Comparison of ENCODE assay signal across 20 cellular contexts in the genomic region with DNA sequence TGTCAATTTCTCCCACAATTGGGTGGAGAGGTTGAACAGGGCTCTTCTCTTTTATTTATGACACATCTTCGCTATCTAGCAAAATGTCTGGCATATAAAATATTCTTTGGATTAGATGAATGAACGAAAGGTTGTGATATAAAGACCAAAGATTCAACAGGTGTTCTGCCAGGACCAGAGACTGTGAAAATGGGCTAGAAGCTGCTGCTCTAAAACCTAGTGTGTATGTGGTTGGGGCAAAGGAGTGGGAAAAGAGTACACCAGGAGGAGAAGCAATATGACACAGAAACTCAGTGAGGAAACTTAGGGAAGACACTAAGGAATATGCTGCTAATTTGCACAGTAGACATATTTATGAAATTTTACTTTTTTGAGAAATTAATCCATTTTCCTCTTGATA.
DNase-seq lines count a peak whose midpoint lies in the region; ATAC-seq, FAIRE-seq and TF ChIP-seq lines count a peak whose summit lies in the region.
"Had no signal": no experiment of that assay in that cellular context is flagged by ENCODE, and none has a peak within 500 bp of the region (broad histone marks: within the 10 kb centered on the region; RNA-seq: fewer than 3 reads in every experiment).

No MANE protein-coding gene starts in this region.

- H3K27me3 ChIP-seq in K562 (ENCODE audit: control insufficient read depth in 2 of 2, insufficient read depth in 2 of 2, low read length in 2 of 2) (no peaks in the 10 kb centered on the region), BE2C (no peaks in the 10 kb centered on the region)
- H3K27me3 ChIP-seq: BLaER1 had no signal

- DNase-seq in activated naive CD4-positive, alpha-beta T cell treated with anti-CD3 and anti-CD28 coated beads, Interleukin-2, amount 50 U/mL, for 16 hours: no peak
- DNase-seq in K562 (ENCODE audit: extremely low read depth in 1 of 4, low spot score in 3 of 4) (no peak), BE2C (no peak), SKM-1 (lab: John Stamatoyannopoulos, UW; ENCODE audit: unreplicated experiment) (no peak)
- DNase-seq: 8988T; Caco-2; CD4-positive, CD25-positive, alpha-beta regulatory T cell; CD8-positive, alpha-beta T cell; DMS153; DND-41; GOT3 had no signal

- H3K9me3 Mint-ChIP-seq in activated naive CD4-positive, alpha-beta T cell treated with anti-CD3 and anti-CD28 coated beads, Interleukin-2, amount 50 U/mL, for 24 hours: no peaks in the 10 kb centered on the region
- H3K9me3 Mint-ChIP-seq: CD8-positive, alpha-beta T cell had no signal

- H3K4me1 Mint-ChIP-seq in activated naive CD4-positive, alpha-beta T cell treated with anti-CD3 and anti-CD28 coated beads, Interleukin-2, amount 50 U/mL, for 24 hours: peaks cover 41% of the 10 kb centered on the region

- no peak overlapping the region for H3K4me2 ChIP-seq in K562 (ENCODE audit: insufficient read depth, low read length)
- H3K4me2 ChIP-seq: BLaER1 had no signal

- H3K36me3 Mint-ChIP-seq in activated naive CD4-positive, alpha-beta T cell treated with anti-CD3 and anti-CD28 coated beads, Interleukin-2, amount 50 U/mL, for 24 hours: no peaks in the 10 kb centered on the region
- H3K36me3 Mint-ChIP-seq: CD4-positive, CD25-positive, alpha-beta regulatory T cell; CD8-positive, alpha-beta T cell had no signal

- ATAC-seq in K562 (no peak), HG03196 (IDR thresholded peaks at IDR 0.05; ENCODE audit: unreplicated experiment) (no peak)
- ATAC-seq: CD8-positive, alpha-beta T cell had no signal

- intact Hi-C loops in K562 (cut with micrococcal nuclease): no loop called here

- TF ChIP-seq CTCF in HEK293 (tag by site-specific recombination; IDR thresholded peaks at IDR 0.05): no peak
- TF ChIP-seq CTCF in K562 (IDR thresholded peaks at IDR 0.05 in 2 of 3, conservative IDR thresholded peaks at IDR 0.05 in 1 of 3; ENCODE audit: insufficient read depth in 2 of 3, low read depth in 1 of 3, low read length in 3 of 3): no peak
- no peak for TF ChIP-seq CTCF in BE2C (IDR thresholded peaks at IDR 0.05; ENCODE audit: low read depth, low read length)

- in situ Hi-C loops in K562 (cut with MboI): loop anchor here (25.0 kb wide), 1 partner anchor 544 kb away; no protein-coding TSS in a partner anchor

- TF ChIP-seq RAD21 in K562 (CRISPR knock-in tag; conservative IDR thresholded peaks at IDR 0.05 in 1 of 2, IDR thresholded peaks at IDR 0.05 in 1 of 2): no peak

- FAIRE-seq in K562 (lab: Jason Lieb, UNC): no peak
- FAIRE-seq: G401.6, GM12892, H54 had no signal

- no peaks in the 10 kb centered on the region for H4K20me1 ChIP-seq in K562 (replicated peaks; ENCODE audit: control insufficient read depth, insufficient read depth, low read length)
- H4K20me1 ChIP-seq: BLaER1 had no signal

- TF ChIP-seq EP300 in K562 (IDR thresholded peaks at IDR 0.05; ENCODE audit: low read length): no peak

- CTCF ChIA-PET in HEK293 (lab: Yijun Ruan, JAX): interaction anchor here (0.7 to 1.3 kb wide), 2 partner anchors 8 kb away, joined by 4 to 5 read pairs; no protein-coding TSS in a partner anchor
- CTCF ChIA-PET in K562 (lab: Yijun Ruan, JAX; ENCODE audit: low intra/inter-chr PET ratio): interaction anchor here (0.6 kb wide), 1 partner anchor 102 kb away, joined by 3 read pairs; a partner anchor contains a TSS

- H3K9me3 ChIP-seq in HEK293 (ENCODE audit: control insufficient read depth, insufficient read depth, low read depth, low read length) (no peaks in the 10 kb centered on the region), K562 (replicated peaks; ENCODE audit: control insufficient read depth, insufficient read depth, low read depth, low read length) (no peaks in the 10 kb centered on the region), BE2C (no peaks in the 10 kb centered on the region)
- H3K9me3 ChIP-seq: BLaER1, Caco-2, HAP-1 had no signal

- no peak overlapping the region for H3K4me3 ChIP-seq in HEK293 (ENCODE audit: low read depth, low read length)
- H3K4me3 ChIP-seq in K562: no peak overlapping the region
- no peak overlapping the region for H3K4me3 ChIP-seq in BE2C (ENCODE audit: low read depth, low read length)
- H3K4me3 ChIP-seq: BLaER1, HAP-1 had no signal

- POLR2A ChIA-PET in HEK293 (lab: Yijun Ruan, JAX): no interaction called here
- POLR2A ChIA-PET in K562 (lab: Yijun Ruan, JAX): no interaction called here

- no TSS peak for BruUV-seq in K562 (replicated peaks; lab: Mats Ljungman, UMichigan)

- no peak for TF ChIP-seq POLR2A in K562 (conservative IDR thresholded peaks at IDR 0.05)

- H2AFZ ChIP-seq in K562 (ENCODE audit: low read depth, low read length): no peak overlapping the region

- no peaks in the 10 kb centered on the region for H3K36me3 ChIP-seq in HEK293 (ENCODE audit: control insufficient read depth in 2 of 2, insufficient read depth in 1 of 2, low read length in 2 of 2)
- H3K36me3 ChIP-seq in K562 (ENCODE audit: control insufficient read depth, insufficient read depth, low read length): no peaks in the 10 kb centered on the region
- H3K36me3 ChIP-seq in BE2C: no peaks in the 10 kb centered on the region
- H3K36me3 ChIP-seq: BLaER1, HAP-1 had no signal

- WGBS in K562 (ENCODE audit: insufficient coverage, low coverage, missing lambda C conversion rate): 77% methylated on average over 2 of the region's 2 CpGs

- H3K79me2 ChIP-seq in K562 (ENCODE audit: control insufficient read depth, insufficient read depth, low read length): no peaks in the 10 kb centered on the region

- H3K27me3 Mint-ChIP-seq in activated naive CD4-positive, alpha-beta T cell treated with anti-CD3 and anti-CD28 coated beads, Interleukin-2, amount 50 U/mL, for 24 hours: no peaks in the 10 kb centered on the region
- H3K27me3 Mint-ChIP-seq: CD4-positive, CD25-positive, alpha-beta regulatory T cell had no signal

- no peak overlapping the region for H3K27ac ChIP-seq in HEK293 (ENCODE audit: extremely low read depth, low read depth, low read length)
- no peak overlapping the region for H3K27ac ChIP-seq in K562 (ENCODE audit: extremely low read depth, low read depth, low read length)
- H3K27ac ChIP-seq: BLaER1, C4-2B had no signal

- H3K9ac ChIP-seq in K562 (ENCODE audit: insufficient read depth in 1 of 2, low read depth in 2 of 2, low read length in 2 of 2): no peak overlapping the region
- H3K9ac ChIP-seq: BLaER1 had no signal

- peak overlapping the region; percentile 59 for H3K27ac Mint-ChIP-seq in activated naive CD4-positive, alpha-beta T cell treated with anti-CD3 and anti-CD28 coated beads, Interleukin-2, amount 50 U/mL, for 24 hours
- H3K27ac Mint-ChIP-seq: CD4-positive, CD25-positive, alpha-beta regulatory T cell; CD8-positive, alpha-beta T cell had no signal

- H3K9me1 ChIP-seq in K562 (ENCODE audit: control insufficient read depth, insufficient read depth, low read length): no peaks in the 10 kb centered on the region

- H3K4me3 Mint-ChIP-seq in activated naive CD4-positive, alpha-beta T cell treated with anti-CD3 and anti-CD28 coated beads, Interleukin-2, amount 50 U/mL, for 24 hours: no peak overlapping the region
- H3K4me3 Mint-ChIP-seq: CD8-positive, alpha-beta T cell had no signal

- H3K4me1 ChIP-seq in HEK293 (ENCODE audit: control insufficient read depth, insufficient read depth, low read length) (no peaks in the 10 kb centered on the region; the same call in 1 of the 2 replicates), K562 (replicated peaks in 1 of 2; ENCODE audit: control insufficient read depth in 2 of 2, insufficient read depth in 2 of 2, low read length in 2 of 2) (peaks cover 0 to 5% of the 10 kb centered on the region in 2 experiments; a peak in 2 of 5 replicates), BE2C (no peaks in the 10 kb centered on the region)
- H3K4me1 ChIP-seq: HAP-1 had no signal

TF ChIP-seq in HEK293, 187 proteins besides CTCF, POLR2A, EP300 and RAD21 (continues in another document):
- no peak for TF ChIP-seq ZIC2 (tag by site-specific recombination; IDR thresholded peaks at IDR 0.05)
- no peak for TF ChIP-seq ZNF621 (tag by site-specific recombination; IDR thresholded peaks at IDR 0.05)
- TF ChIP-seq SCRT2 (tag by site-specific recombination; IDR thresholded peaks at IDR 0.05): peak; percentile 63
- TF ChIP-seq, protein P1, sequence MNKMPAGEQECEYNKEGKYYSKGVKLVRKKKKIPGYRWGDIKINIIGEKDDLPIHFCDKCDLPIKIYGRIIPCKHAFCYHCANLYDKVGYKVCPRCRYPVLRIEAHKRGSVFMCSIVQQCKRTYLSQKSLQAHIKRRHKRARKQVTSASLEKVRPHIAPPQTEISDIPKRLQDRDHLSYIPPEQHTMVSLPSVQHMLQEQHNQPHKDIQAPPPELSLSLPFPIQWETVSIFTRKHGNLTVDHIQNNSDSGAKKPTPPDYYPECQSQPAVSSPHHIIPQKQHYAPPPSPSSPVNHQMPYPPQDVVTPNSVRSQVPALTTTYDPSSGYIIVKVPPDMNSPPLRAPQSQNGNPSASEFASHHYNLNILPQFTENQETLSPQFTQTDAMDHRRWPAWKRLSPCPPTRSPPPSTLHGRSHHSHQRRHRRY (tag by site-specific recombination; IDR thresholded peaks at IDR 0.05): no peak
- TF ChIP-seq SCRT1 (tag by site-specific recombination; IDR thresholded peaks at IDR 0.05; ENCODE audit: borderline replicate concordance): peak; percentile 62; the same call in 1 of the 2 replicates

TF ChIP-seq in K562, 482 proteins besides CTCF, POLR2A, EP300 and RAD21:
- peak; percentile 43 for TF ChIP-seq ZNF316 (IDR thresholded peaks at IDR 0.05)
- TF ChIP-seq ARID2 (IDR thresholded peaks at IDR 0.05): no peak
- TF ChIP-seq C11orf30 (IDR thresholded peaks at IDR 0.05; ENCODE audit: low read depth): peak; percentile 34; the same call in 1 of the 2 replicates
TF ChIP-seq in K562: peak in this region for 2.
